Comparison of ENCODE assay signal across 1 cellular context in the genomic region with DNA sequence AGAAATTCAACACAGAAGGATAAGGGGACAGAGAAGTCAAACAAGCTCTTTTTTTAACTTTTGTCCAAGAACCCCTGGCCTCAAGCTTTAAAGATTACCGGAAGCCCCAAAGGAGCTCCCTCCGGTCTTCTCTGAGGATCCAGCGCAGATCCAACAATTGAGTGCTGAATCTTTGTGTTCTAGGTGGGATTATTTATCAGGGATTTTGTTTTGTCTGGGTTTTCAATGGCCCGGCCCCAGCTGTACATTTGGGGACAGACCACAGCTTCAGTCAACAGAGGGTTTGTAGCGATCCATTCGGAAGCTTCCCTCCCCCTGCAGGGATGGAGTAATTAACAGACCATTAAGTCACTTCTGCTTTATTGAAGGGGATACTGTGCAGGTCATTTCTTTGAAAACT.
TF ChIP-seq lines count a peak whose summit lies in the region.

No MANE protein-coding gene starts in this region.

TF ChIP-seq in GM23338, 12 proteins besides CTCF, POLR2A, EP300 and RAD21:
- TF ChIP-seq CREB1 (CRISPR knock-in tag; IDR thresholded peaks at IDR 0.05; ENCODE audit: low read depth) (no peak), ZNF331 (CRISPR knock-in tag; IDR thresholded peaks at IDR 0.05; ENCODE audit: low read depth) (no peak), STAT1 (IDR thresholded peaks at IDR 0.05; ENCODE audit: unreplicated experiment) (no peak), EZH2phosphoT487 (IDR thresholded peaks at IDR 0.05; ENCODE audit: unreplicated experiment) (no peak), JUNB (IDR thresholded peaks at IDR 0.05; ENCODE audit: unreplicated experiment) (no peak), POLR2AphosphoS5 (IDR thresholded peaks at IDR 0.05; ENCODE audit: low read depth) (no peak), ZNF462 (CRISPR knock-in tag; IDR thresholded peaks at IDR 0.05) (no peak), NANOG (IDR thresholded peaks at IDR 0.05; ENCODE audit: borderline replicate concordance) (no peak), ETS1 (IDR thresholded peaks at IDR 0.05) (no peak), ZNF114 (CRISPR knock-in tag; IDR thresholded peaks at IDR 0.05) (no peak), REST (IDR thresholded peaks at IDR 0.05; ENCODE audit: unreplicated experiment) (no peak), EZH2 (IDR thresholded peaks at IDR 0.05; ENCODE audit: low read depth, unreplicated experiment) (no peak)
